1 cellular context compared by ENCODE assay signal in genomic region chrX:149021164-149021563, GRCh38.
TF ChIP-seq lines count a peak whose summit lies in the region.

No MANE protein-coding gene starts in this region.

TF ChIP-seq in GM12878, 131 proteins besides CTCF, POLR2A, EP300 and RAD21 (continued from another document):
- no peak for TF ChIP-seq E2F8 (IDR thresholded peaks at IDR 0.05; ENCODE audit: low read depth, partially characterized antibody)
- no peak for TF ChIP-seq CHD1 (IDR thresholded peaks at IDR 0.05; ENCODE audit: low read depth, low read length)
- TF ChIP-seq NFIC (IDR thresholded peaks at IDR 0.05; ENCODE audit: low read depth, low read length), result 0 out of 2 replicates have a peak, but pooled peaks have one; percentile 52
